ENCODE assay signal across 9 cellular contexts in the genomic region with DNA sequence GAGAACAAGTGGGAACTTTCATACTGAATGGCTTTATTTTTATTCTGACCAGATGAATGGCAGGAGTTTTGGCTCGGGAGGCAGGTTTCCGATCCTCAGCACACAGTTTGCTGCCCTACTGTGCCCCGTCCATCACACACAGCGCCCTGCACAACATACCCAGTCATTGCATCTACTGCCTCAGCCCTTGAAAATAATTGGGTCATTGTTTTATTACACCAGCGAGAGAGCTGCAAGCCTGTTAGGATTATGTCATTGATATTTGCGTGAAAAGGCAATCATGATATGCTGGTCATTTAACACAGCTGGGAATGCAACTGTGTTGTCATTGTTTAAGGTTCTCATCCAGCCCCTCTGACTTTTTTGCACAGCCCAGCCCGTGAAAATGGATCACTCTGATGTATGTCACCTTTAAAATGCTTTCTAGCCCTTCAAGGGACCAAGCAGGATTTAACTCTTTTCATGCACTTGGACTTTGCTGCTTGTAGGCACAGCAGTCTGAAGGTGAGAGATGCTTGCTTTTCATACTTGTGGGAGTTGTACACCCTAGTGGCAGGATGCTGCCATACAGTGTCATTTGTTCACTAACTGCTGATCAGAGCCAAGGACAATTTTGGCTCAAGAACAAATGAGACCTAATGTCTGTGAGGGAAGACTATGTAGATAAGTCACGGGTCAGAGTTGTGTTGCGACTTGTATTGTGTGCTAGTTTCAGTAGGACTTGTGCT.
DNase-seq lines count a peak whose midpoint lies in the region; ATAC-seq and TF ChIP-seq lines count a peak whose summit lies in the region.
"Had no signal": no experiment of that assay in that cellular context is flagged by ENCODE, and none has a peak within 500 bp of the region (broad histone marks: within the 10 kb centered on the region; RNA-seq: fewer than 3 reads in every experiment).

No MANE protein-coding gene starts in this region.

- no peaks in the 10 kb centered on the region for H3K4me1 Mint-ChIP-seq in activated naive CD8-positive, alpha-beta T cell treated with anti-CD3 and anti-CD28 coated beads for 36 hours
- H3K4me1 Mint-ChIP-seq in activated CD8-positive, alpha-beta T cell treated with anti-CD3 and anti-CD28 coated beads, Interleukin-2, amount 10 ng/mL, durations not matched to agents 7 days and 5 days (ENCODE audit: low read depth) = no peaks in the 10 kb centered on the region

- H3K9me3 Mint-ChIP-seq in activated naive CD8-positive, alpha-beta T cell treated with anti-CD3 and anti-CD28 coated beads for 36 hours = no peaks in the 10 kb centered on the region
- H3K9me3 Mint-ChIP-seq in activated CD8-positive, alpha-beta T cell treated with anti-CD3 and anti-CD28 coated beads, Interleukin-2, amount 10 ng/mL, durations not matched to agents 7 days and 5 days (ENCODE audit: insufficient read depth) = no peaks in the 10 kb centered on the region

- no peaks in the 10 kb centered on the region for H3K9me3 ChIP-seq in DOHH2 (ENCODE audit: control insufficient read depth, insufficient read depth, low read length)

- H3K4me3 Mint-ChIP-seq in activated naive CD8-positive, alpha-beta T cell treated with anti-CD3 and anti-CD28 coated beads for 36 hours = no peak overlapping the region
- H3K4me3 Mint-ChIP-seq in activated CD8-positive, alpha-beta T cell treated with anti-CD3 and anti-CD28 coated beads, Interleukin-2, amount 10 ng/mL, durations not matched to agents 7 days and 5 days = no peak overlapping the region

- H3K4me3 ChIP-seq in DOHH2 (ENCODE audit: low read length) = no peak overlapping the region

- POLR2A ChIA-PET in activated CD8-positive, alpha-beta T cell treated with anti-CD3 and anti-CD28 coated beads, Interleukin-2, amount 10 ng/mL, durations not matched to agents 7 days and 5 days (lab: Charles Lee) = no interaction called here

- no peaks in the 10 kb centered on the region for H4K20me1 ChIP-seq in DOHH2 (ENCODE audit: control insufficient read depth, insufficient read depth, low read depth, low read length)

- peak; percentile 66 for DNase-seq in SK-MEL-5 (ENCODE audit: low read depth, low spot score)
- peak; percentile 54 for DNase-seq in inferior parietal cortex (ENCODE audit: extremely low spot score)
- no peak for DNase-seq in central memory CD4-positive, alpha-beta T cell
- no peak for DNase-seq in activated naive CD8-positive, alpha-beta T cell treated with anti-CD3 and anti-CD28 coated beads for 36 hours
- DNase-seq in activated CD8-positive, alpha-beta T cell treated with anti-CD3 and anti-CD28 coated beads, Interleukin-2, amount 10 ng/mL, durations not matched to agents 7 days and 5 days = no peak
- DNase-seq: NCI-H1417 had no signal

- no peaks in the 10 kb centered on the region for H3K4me1 ChIP-seq in DOHH2 (ENCODE audit: control insufficient read depth, low read length)

- H3K4me2 ChIP-seq in DOHH2 (ENCODE audit: low read length) = no peak overlapping the region

- H3K27me3 ChIP-seq in DOHH2 (ENCODE audit: control insufficient read depth, low read length) = no peaks in the 10 kb centered on the region

- no peaks in the 10 kb centered on the region for H3K79me2 ChIP-seq in DOHH2 (ENCODE audit: control insufficient read depth, low read length)

- no peaks in the 10 kb centered on the region for H3F3A ChIP-seq in DOHH2 (ENCODE audit: control insufficient read depth, insufficient read depth)

- H3K27ac Mint-ChIP-seq in activated naive CD8-positive, alpha-beta T cell treated with anti-CD3 and anti-CD28 coated beads for 36 hours = no peak overlapping the region
- H3K27ac Mint-ChIP-seq in activated CD8-positive, alpha-beta T cell treated with anti-CD3 and anti-CD28 coated beads, Interleukin-2, amount 10 ng/mL, durations not matched to agents 7 days and 5 days = no peak overlapping the region

- no peaks in the 10 kb centered on the region for H3K36me3 Mint-ChIP-seq in activated naive CD8-positive, alpha-beta T cell treated with anti-CD3 and anti-CD28 coated beads for 36 hours
- no peaks in the 10 kb centered on the region for H3K36me3 Mint-ChIP-seq in activated CD8-positive, alpha-beta T cell treated with anti-CD3 and anti-CD28 coated beads, Interleukin-2, amount 10 ng/mL, durations not matched to agents 7 days and 5 days (ENCODE audit: low read depth)

- no peaks in the 10 kb centered on the region for H3K36me3 ChIP-seq in DOHH2 (ENCODE audit: control insufficient read depth, low read length)

- peaks cover 4% of the 10 kb centered on the region for H3K27me3 Mint-ChIP-seq in activated naive CD8-positive, alpha-beta T cell treated with anti-CD3 and anti-CD28 coated beads for 36 hours
- H3K27me3 Mint-ChIP-seq in activated CD8-positive, alpha-beta T cell treated with anti-CD3 and anti-CD28 coated beads, Interleukin-2, amount 10 ng/mL, durations not matched to agents 7 days and 5 days (ENCODE audit: low read depth) = no peaks in the 10 kb centered on the region

- CTCF ChIA-PET in activated CD8-positive, alpha-beta T cell treated with anti-CD3 and anti-CD28 coated beads, Interleukin-2, amount 10 ng/mL, durations not matched to agents 7 days and 5 days (lab: Charles Lee) = interaction anchor here (1.8 to 2.6 kb wide), 2 partner anchors 13 to 274 kb away, joined by 10 to 13 read pairs; no protein-coding TSS in a partner anchor

- peak; percentile 50 for ATAC-seq in GM21825 (IDR thresholded peaks at IDR 0.05; ENCODE audit: unreplicated experiment)
- no peak for ATAC-seq in GM21390 (IDR thresholded peaks at IDR 0.05; ENCODE audit: unreplicated experiment)
- no peak for ATAC-seq in activated CD8-positive, alpha-beta T cell treated with anti-CD3 and anti-CD28 coated beads, Interleukin-2, amount 10 ng/mL, durations not matched to agents 7 days and 5 days

- no peaks in the 10 kb centered on the region for H3K9me2 ChIP-seq in DOHH2 (replicated peaks; ENCODE audit: control insufficient read depth, low read length)

- peak; percentile 28 for TF ChIP-seq CTCF in DOHH2 (IDR thresholded peaks at IDR 0.05; ENCODE audit: low read depth, low read length, poor library complexity, severe bottlenecking)

- no peak overlapping the region for H3K27ac ChIP-seq in DOHH2 (ENCODE audit: low read depth, low read length)

- in situ Hi-C loops in SK-MEL-5 (cut with HindIII; ENCODE audit: low pct_unique_long_range_greater_than_20kb, low sequenced_read_pairs) = no loop called here

Comparison
In these comparisons a context has a peak if more than half of its experiments do, and no peak if none do; other contexts are left out.
1. DNase-seq: peak in SK-MEL-5 (single experiment) and inferior parietal cortex (single experiment); none in central memory CD4-positive, alpha-beta T cell (single experiment), activated naive CD8-positive, alpha-beta T cell treated with anti-CD3 and anti-CD28 coated beads for 36 hours (single experiment) and activated CD8-positive, alpha-beta T cell treated with anti-CD3 and anti-CD28 coated beads, Interleukin-2, amount 10 ng/mL, durations not matched to agents 7 days and 5 days (single experiment).